ENCODE assay signal across 24 cellular contexts in the genomic region with DNA sequence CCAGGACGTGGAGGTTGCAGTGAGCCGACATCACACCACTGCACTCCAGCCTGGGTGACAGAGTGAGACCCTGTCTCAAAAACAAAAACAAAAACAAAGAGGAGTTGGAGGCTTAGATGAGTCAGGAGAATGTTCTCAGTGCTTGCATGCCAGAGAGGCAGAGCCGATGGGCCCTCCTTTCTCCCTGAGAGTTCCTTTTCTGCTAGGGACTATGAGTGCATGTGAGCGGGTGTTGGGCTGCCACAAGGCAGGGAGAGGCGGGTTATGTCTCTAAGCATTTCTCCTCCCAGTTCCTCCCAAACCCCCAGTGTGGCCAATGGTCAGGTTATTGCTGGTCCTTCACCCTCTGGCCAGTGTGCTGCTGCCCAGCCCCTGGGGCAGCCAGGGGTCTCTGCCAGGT. TPM values are rescaled to one million over a fixed set of nuclear protein-coding genes. Genes with fewer than 3 reads are reported as not detected.
"Had no signal": no experiment of that assay in that cellular context is flagged by ENCODE, and none has a peak within 500 bp of the region (broad histone marks: within the 10 kb centered on the region; RNA-seq: fewer than 3 reads in every experiment).

No MANE protein-coding gene starts in this region.

- H3K36me3 ChIP-seq: adrenal gland, neural progenitor cell, ovary, suprapubic skin, transverse colon, uterus had no signal

- H3K4me3 Mint-ChIP-seq: activated CD4-positive, alpha-beta T cell treated with anti-CD3 and anti-CD28 coated beads for 36 hours; activated naive CD4-positive, alpha-beta T cell treated with anti-CD3 and anti-CD28 coated beads, Interleukin-2, amount 50 U/mL, for 24 hours; endodermal cell; naive B cell; neural progenitor cell; stimulated activated naive CD8-positive, alpha-beta T cell treated with anti-CD3 and anti-CD28 coated beads, Interleukin-15, amount 100 ng/mL, for 72 hours; WTC11 had no signal

- H3K27me3 ChIP-seq: adrenal gland, neural progenitor cell, ovary, suprapubic skin, transverse colon, uterus had no signal

- ATAC-seq: activated CD4-positive, alpha-beta T cell treated with anti-CD3 and anti-CD28 coated beads for 36 hours; left ventricle myocardium superior; mucosa of descending colon; psoas muscle; right cardiac atrium; WTC11 had no signal

- H3K4me1 ChIP-seq: adrenal gland, neural progenitor cell, psoas muscle, transverse colon, uterus had no signal

- H3K27me3 Mint-ChIP-seq: activated CD4-positive, alpha-beta T cell treated with anti-CD3 and anti-CD28 coated beads for 36 hours; activated naive CD4-positive, alpha-beta T cell treated with anti-CD3 and anti-CD28 coated beads, Interleukin-2, amount 50 U/mL, for 24 hours; stimulated activated naive CD8-positive, alpha-beta T cell treated with anti-CD3 and anti-CD28 coated beads, Interleukin-15, amount 100 ng/mL, for 72 hours had no signal

- H3K27ac Mint-ChIP-seq: activated CD4-positive, alpha-beta T cell treated with anti-CD3 and anti-CD28 coated beads for 36 hours; activated naive CD4-positive, alpha-beta T cell treated with anti-CD3 and anti-CD28 coated beads, Interleukin-2, amount 50 U/mL, for 24 hours; endodermal cell; naive B cell; neural progenitor cell; stimulated activated naive CD8-positive, alpha-beta T cell treated with anti-CD3 and anti-CD28 coated beads, Interleukin-15, amount 100 ng/mL, for 72 hours; WTC11 had no signal

- H3K27ac ChIP-seq: adrenal gland, neural progenitor cell, ovary, psoas muscle, skin epidermis, suprapubic skin, transverse colon, uterus had no signal

- H3K36me3 Mint-ChIP-seq: activated naive CD4-positive, alpha-beta T cell treated with anti-CD3 and anti-CD28 coated beads, Interleukin-2, amount 50 U/mL, for 24 hours; neural progenitor cell had no signal

- H3K9me3 ChIP-seq: adrenal gland, mucosa of descending colon, ovary, psoas muscle, suprapubic skin, transverse colon, uterus had no signal

- H3K9me3 Mint-ChIP-seq: activated naive CD4-positive, alpha-beta T cell treated with anti-CD3 and anti-CD28 coated beads, Interleukin-2, amount 50 U/mL, for 24 hours; endodermal cell; neural progenitor cell had no signal

- H2AFZ ChIP-seq: neural progenitor cell had no signal

- H3K4me2 ChIP-seq: neural progenitor cell had no signal

- H3K4me1 Mint-ChIP-seq: endodermal cell, naive B cell had no signal

- DNase-seq: activated CD4-positive, alpha-beta T cell treated with anti-CD3 and anti-CD28 coated beads for 36 hours; activated CD4-positive, alpha-beta T cell treated with anti-CD3 and anti-CD28 coated beads, Interleukin-2, amount 50 U/mL, for 48 hours; activated gamma-delta T cell; adrenal gland; caudate nucleus; endodermal cell; head of caudate nucleus; left ventricle myocardium superior; mucosa of descending colon; naive B cell; ovary; psoas muscle; right cardiac atrium; stimulated activated naive CD8-positive, alpha-beta T cell treated with anti-CD3 and anti-CD28 coated beads, Interleukin-15, amount 100 ng/mL, for 72 hours; transverse colon; uterus had no signal

- H3K9ac ChIP-seq: neural progenitor cell had no signal

- H3K4me3 ChIP-seq: adrenal gland, mucosa of descending colon, neural progenitor cell, ovary, psoas muscle, skin epidermis, suprapubic skin, transverse colon, uterus had no signal

RNA-seq across cellular contexts. Expression of a gene that starts 45.1 kb away (rescaled TPM):
- total RNA-seq: activated CD4-positive, alpha-beta T cell treated with anti-CD3 and anti-CD28 coated beads for 36 hours; adrenal gland; epithelial cell of proximal tubule; kidney epithelial cell; left ventricle myocardium superior; mucosa of descending colon; psoas muscle; right cardiac atrium; suprapubic skin; transverse colon; uterus had no signal
- polyA plus RNA-seq: fibroblast of lung, ovary, psoas muscle, right cardiac atrium had no signal

RNA-seq across cellular contexts. Expression of a gene that starts 49.1 kb away (rescaled TPM):
- total RNA-seq: activated CD4-positive, alpha-beta T cell treated with anti-CD3 and anti-CD28 coated beads for 36 hours; epithelial cell of proximal tubule; kidney epithelial cell had no signal
